In the genomic region with DNA sequence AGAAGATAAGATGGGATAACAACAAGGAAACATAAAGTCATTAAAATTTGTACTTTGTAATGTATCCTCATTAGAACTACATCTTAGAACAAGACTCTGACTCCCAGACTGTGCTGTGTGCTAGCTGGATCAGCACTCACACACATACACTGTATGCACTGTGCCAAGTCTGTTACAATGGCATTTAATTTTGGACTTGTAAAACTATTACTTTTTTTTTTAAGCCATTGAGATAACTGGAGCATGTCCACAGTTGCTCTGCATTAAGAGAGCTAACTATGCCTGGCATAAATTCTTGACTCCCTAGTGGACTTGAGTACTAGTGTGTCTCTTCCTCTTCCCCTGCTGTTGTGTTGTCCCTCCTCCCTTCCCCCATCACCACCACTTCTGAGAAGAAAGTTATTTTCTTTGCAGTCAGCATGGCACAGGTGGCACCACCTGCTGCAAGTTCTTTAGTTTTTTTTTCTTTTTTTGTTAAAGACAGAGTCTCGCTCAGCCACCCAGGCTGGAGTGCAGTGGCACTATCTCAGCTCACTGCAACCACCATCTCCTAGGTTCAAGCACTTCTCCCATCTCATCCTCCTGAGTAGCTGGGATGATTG, we compare ENCODE assay signal across 1 cellular context.
TF ChIP-seq lines count a peak whose summit lies in the region.

No MANE protein-coding gene starts in this region.

TF ChIP-seq in K562, 482 proteins besides CTCF, POLR2A, EP300 and RAD21:
- TF ChIP-seq PATZ1 (CRISPR knock-in tag; IDR thresholded peaks at IDR 0.05; ENCODE audit: borderline replicate concordance) (no peak), ZNF77 (CRISPR knock-in tag; IDR thresholded peaks at IDR 0.05) (no peak), NELFE (IDR thresholded peaks at IDR 0.05; ENCODE audit: insufficient read depth, insufficient read length) (no peak), RBM39 (optimal IDR thresholded peaks at IDR 0.05; ENCODE audit: low read depth, low read length) (no peak)
- TF ChIP-seq, protein P1, sequence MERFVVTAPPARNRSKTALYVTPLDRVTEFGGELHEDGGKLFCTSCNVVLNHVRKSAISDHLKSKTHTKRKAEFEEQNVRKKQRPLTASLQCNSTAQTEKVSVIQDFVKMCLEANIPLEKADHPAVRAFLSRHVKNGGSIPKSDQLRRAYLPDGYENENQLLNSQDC (CRISPR knock-in tag; IDR thresholded peaks at IDR 0.05): no peak
